27 cellular contexts compared by ENCODE assay signal in genomic region chr2:4753721-4754120, GRCh38.
"Had no signal": no experiment of that assay in that cellular context is flagged by ENCODE, and none has a peak within 500 bp of the region (broad histone marks: within the 10 kb centered on the region; RNA-seq: fewer than 3 reads in every experiment).

No MANE protein-coding gene starts in this region.

- DNase-seq: Kasumi-1, MG63, MV-4-11, NCI-H1092, NCI-H1105, NCI-H1417 treated with DMSO at 0.1 percent for 48 hours, NCI-H1436 treated with DMSO at 0.1 percent for 48 hours, NCI-H1694 treated with DMSO at 0.1 percent for 48 hours, NCI-H187 treated with DMSO at 0.1 percent for 48 hours, NCI-H2029, NCI-H2081, NCI-H2171 treated with DMSO at 0.1 percent for 48 hours, NCI-H2227 treated with DMSO at 0.1 percent for 48 hours, NCI-H345, NCI-H446 treated with DMSO at 0.1 percent for 48 hours, NCI-H510A, NCI-H524, NCI-H526, NCI-H69, NCI-H748 treated with DMSO at 0.1 percent for 48 hours, NCI-H82, PC-9, Right ventricle myocardium superior, SHP77 treated with DMSO at 0.1 percent for 48 hours, SK-N-SH, SW 1271 had no signal

- H3K4me1 ChIP-seq: SJSA1 had no signal

- H2AFZ ChIP-seq: PC-9 had no signal

- H3K9me3 ChIP-seq: MG63, SK-N-SH had no signal

- H3K9ac ChIP-seq: SK-N-SH had no signal

- H3K4me3 ChIP-seq: MG63, PC-9, SJSA1 had no signal

- H3K36me3 ChIP-seq: MG63, SJSA1 had no signal

- H3K9me2 ChIP-seq: SK-N-SH had no signal

- H3K4me2 ChIP-seq: PC-9, SK-N-SH had no signal

- H3K27me3 ChIP-seq: MG63, SJSA1 had no signal

- H3K27ac ChIP-seq: PC-9, SJSA1 had no signal
